9 cellular contexts compared by ENCODE assay signal in genomic region chr10:125820705-125821104, GRCh38. TPM values are rescaled to one million over a fixed set of nuclear protein-coding genes. Genes with fewer than 3 reads are reported as not detected.
DNase-seq lines count a peak whose midpoint lies in the region; ATAC-seq and TF ChIP-seq lines count a peak whose summit lies in the region.
"Had no signal": no experiment of that assay in that cellular context is flagged by ENCODE, and none has a peak within 500 bp of the region (broad histone marks: within the 10 kb centered on the region; RNA-seq: fewer than 3 reads in every experiment).

No MANE protein-coding gene starts in this region.

- no peak overlapping the region for H3K4me3 ChIP-seq in SJCRH30
- H3K4me3 ChIP-seq: pancreas had no signal

- no peak overlapping the region for H3K27ac Mint-ChIP-seq in WTC11

- CTCF ChIA-PET in WTC11 (lab: Charles Lee), result no interaction called here

- POLR2A ChIA-PET in WTC11 (lab: Charles Lee), result interaction anchor here (0.6 kb wide), 1 partner anchor 37 kb away, joined by 4 read pairs; no protein-coding TSS in a partner anchor

- H3K36me3 Mint-ChIP-seq in WTC11, result peaks cover under 1% of the 10 kb centered on the region; the same call in 1 of the 2 replicates

- no peak overlapping the region for H3K27ac ChIP-seq in SJCRH30
- H3K27ac ChIP-seq: pancreas had no signal

- H3K4me3 Mint-ChIP-seq in WTC11, result no peak overlapping the region

- no peak for TF ChIP-seq CTCF in WTC11 (IDR thresholded peaks at IDR 0.05)

- peaks cover 7% of the 10 kb centered on the region; the same call in 1 of the 2 replicates for H3K4me1 ChIP-seq in SJCRH30

- peak; percentile 44 for ATAC-seq in GM18499 (IDR thresholded peaks at IDR 0.05; ENCODE audit: insufficient read depth, unreplicated experiment)
- peak; percentile 52 for ATAC-seq in GM19452 (IDR thresholded peaks at IDR 0.05; ENCODE audit: unreplicated experiment)
- peak; percentile 54 for ATAC-seq in HG02973 (IDR thresholded peaks at IDR 0.05; ENCODE audit: unreplicated experiment)
- ATAC-seq in WTC11, result no peak
- ATAC-seq: pancreas had no signal

- DNase-seq in OCI-M1 (lab: John Stamatoyannopoulos, UW), result peak; percentile 74
- no peak for DNase-seq in NCI-H2081 (lab: John Stamatoyannopoulos, UW)
- DNase-seq in WTC11 (ENCODE audit: low spot score), result no peak
- no peak for DNase-seq in SJCRH30
- DNase-seq in occipital lobe (lab: John Stamatoyannopoulos, UW), result no peak
- DNase-seq: pancreas had no signal

- no peaks in the 10 kb centered on the region for H3K9me3 ChIP-seq in SJCRH30 (replicated peaks)
- H3K9me3 ChIP-seq: pancreas had no signal

- H3K27me3 Mint-ChIP-seq in WTC11 (ENCODE audit: low read depth), result no peaks in the 10 kb centered on the region

- no peaks in the 10 kb centered on the region for H3K9me3 Mint-ChIP-seq in WTC11

- no peaks in the 10 kb centered on the region for H3K27me3 ChIP-seq in SJCRH30
- H3K27me3 ChIP-seq: pancreas had no signal

- peaks cover 11% of the 10 kb centered on the region for H3K36me3 ChIP-seq in SJCRH30
- H3K36me3 ChIP-seq: pancreas had no signal

- H3K4me1 Mint-ChIP-seq in WTC11, result peaks cover 4% of the 10 kb centered on the region

TF ChIP-seq in WTC11, 78 proteins besides CTCF, POLR2A, EP300 and RAD21:
- TF ChIP-seq ATF2 (CRISPR knock-in tag; IDR thresholded peaks at IDR 0.05; ENCODE audit: borderline replicate concordance, low read depth), result no peak
- TF ChIP-seq ESRRA (CRISPR knock-in tag; IDR thresholded peaks at IDR 0.05; ENCODE audit: borderline replicate concordance), result no peak
- no peak for TF ChIP-seq ZNF219 (CRISPR knock-in tag; IDR thresholded peaks at IDR 0.05; ENCODE audit: borderline replicate concordance)

RNA-seq across cellular contexts. Expression of gene UROS, which starts 2.4 kb away (rescaled TPM):
- total RNA-seq in WTC11 (2021) (46.9 to 49.7 TPM (median 48.7 TPM) in 3 replicates), occipital lobe (44.8 TPM)
- 40.3 and 41.0 TPM in 2 replicates for total RNA-seq in SJCRH30 (2014; rRNA removed; shearing (Covaris generic))

RNA-seq across cellular contexts. Expression of gene BCCIP, which starts 2.6 kb away (rescaled TPM):
- 95.3 to 102 TPM (median 96.4 TPM) in 3 replicates for total RNA-seq in WTC11 (2021)
- total RNA-seq in SJCRH30 (2014; rRNA removed; shearing (Covaris generic)), result 151 and 175 TPM in 2 replicates
- total RNA-seq in occipital lobe, result 33.8 TPM

RNA-seq across cellular contexts. Expression of gene MMP21, which starts 45.1 kb away (rescaled TPM):
- total RNA-seq in WTC11 (2021) (not detected in 3 replicates), occipital lobe (not detected)
- total RNA-seq in SJCRH30 (2014; rRNA removed; shearing (Covaris generic)), result 0.10 TPM in 1 of 2 replicates, not detected in the other
